In genomic region chr7:30282735-30283134, GRCh38 we compare ENCODE assay signal across 30 cellular contexts. TPM values are rescaled to one million over a fixed set of nuclear protein-coding genes. Genes with fewer than 3 reads are reported as not detected.
DNase-seq lines count a peak whose midpoint lies in the region; ATAC-seq and TF ChIP-seq lines count a peak whose summit lies in the region.
"Had no signal": no experiment of that assay in that cellular context is flagged by ENCODE, and none has a peak within 500 bp of the region (broad histone marks: within the 10 kb centered on the region; RNA-seq: fewer than 3 reads in every experiment).

No MANE protein-coding gene starts in this region.

- peaks cover 54% of the 10 kb centered on the region for H3K4me1 Mint-ChIP-seq in activated T-cell treated with anti-CD3 and anti-CD28 coated beads, Interleukin-2, amount 50 U/mL, for 72 hours (ENCODE audit: low read depth)
- H3K4me1 Mint-ChIP-seq in activated T-helper 2 cell treated with anti-CD3 and anti-CD28 coated beads, Interferon-gamma antibody, Interleukin-2, Interleukin-4, amounts not matched to agents 10 μg/mL and 5 μg/mL and 100 μg/mL, durations not matched to agents 14 hours and 24 hours and 36 hours (ENCODE audit: low read depth): peaks cover 31% of the 10 kb centered on the region
- H3K4me1 Mint-ChIP-seq in naive B cell: peaks cover 29 to 50% (median 36%) of the 10 kb centered on the region in 3 donors

- H3K36me3 ChIP-seq in stomach: no peaks in the 10 kb centered on the region
- H3K36me3 ChIP-seq: esophagus squamous epithelium, heart left ventricle, uterus had no signal

- ATAC-seq in activated T-cell treated with anti-CD3 and anti-CD28 coated beads, Interleukin-2, amount 50 U/mL, for 72 hours (replicated peaks in 1 of 2): no peak
- no peak for ATAC-seq in naive B cell (ENCODE audit: low read depth in 2 of 2)
- ATAC-seq: foreskin keratinocyte, GM23338, heart left ventricle, left ventricle myocardium superior, Panc1 had no signal

- H3K27ac ChIP-seq in stomach: peak overlapping the region in 3 of 5 donors; percentile 97 to 100 (median 99)

- DNase-seq in activated T-cell treated with anti-CD3 and anti-CD28 coated beads, Interleukin-2, amount 50 U/mL, for 72 hours: no peak
- DNase-seq in activated T-cell treated with anti-CD3 and anti-CD28 coated beads, Interleukin-2, amount 50 U/mL, for 1 hour: no peak
- no peak for DNase-seq in activated T-helper 2 cell treated with anti-CD3 and anti-CD28 coated beads, Interferon-gamma antibody, Interleukin-2, Interleukin-4, amounts not matched to agents 10 μg/mL and 5 μg/mL and 100 μg/mL, durations not matched to agents 14 hours and 24 hours and 36 hours (ENCODE audit: low spot score)
- DNase-seq in naive B cell (no peak), stomach (no peak), DMS 273 (lab: John Stamatoyannopoulos, UW; ENCODE audit: unreplicated experiment) (no peak), HUDEP-2 (lab: John Stamatoyannopoulos, UW; ENCODE audit: unreplicated experiment in 76 of 76) (no peak)
- no peak for DNase-seq in stimulated activated CD8-positive, alpha-beta memory T cell treated with anti-CD3 and anti-CD28 coated beads, Interleukin-4, amount 100 ng/mL, for 48 hours
- DNase-seq: 8988T; activated CD4-positive, alpha-beta memory T cell treated with anti-CD3 and anti-CD28 coated beads, Interleukin-2, amount 10 ng/mL, durations not matched to agents 7 days and 5 days; activated effector memory CD4-positive, alpha-beta T cell treated with Interleukin-2 at 50 U/mL for 16 hours; DMS 273 treated with DMSO at 0.1 percent for 48 hours; esophagus squamous epithelium; foreskin keratinocyte; heart left ventricle; KBM-7; kidney; left ventricle myocardium superior; NCI-H1092; NCI-H187; NCI-H524; retina; Right ventricle myocardium superior; stimulated activated naive CD4-positive, alpha-beta T cell treated with Interleukin-2 at 50 U/mL for 16 hours; uterus had no signal

- H3K36me3 Mint-ChIP-seq in activated T-cell treated with anti-CD3 and anti-CD28 coated beads, Interleukin-2, amount 50 U/mL, for 72 hours (ENCODE audit: insufficient read depth in 2 of 2): peaks cover 5 to 8% of the 10 kb centered on the region in 2 donors
- H3K36me3 Mint-ChIP-seq in activated T-helper 2 cell treated with anti-CD3 and anti-CD28 coated beads, Interferon-gamma antibody, Interleukin-2, Interleukin-4, amounts not matched to agents 10 μg/mL and 5 μg/mL and 100 μg/mL, durations not matched to agents 14 hours and 24 hours and 36 hours (ENCODE audit: low read depth): peaks cover 16% of the 10 kb centered on the region
- H3K36me3 Mint-ChIP-seq in naive B cell: peaks cover 0 to 9% of the 10 kb centered on the region in 2 donors
- H3K36me3 Mint-ChIP-seq: mesothelial cell of epicardium had no signal

- peak overlapping the region; percentile 85 for H3K27ac Mint-ChIP-seq in activated T-cell treated with anti-CD3 and anti-CD28 coated beads, Interleukin-2, amount 50 U/mL, for 72 hours
- peak overlapping the region; percentile 78 for H3K27ac Mint-ChIP-seq in activated T-helper 2 cell treated with anti-CD3 and anti-CD28 coated beads, Interferon-gamma antibody, Interleukin-2, Interleukin-4, amounts not matched to agents 10 μg/mL and 5 μg/mL and 100 μg/mL, durations not matched to agents 14 hours and 24 hours and 36 hours
- H3K27ac Mint-ChIP-seq in naive B cell: peak overlapping the region in 4 of 6 donors; percentile 5 to 96 (median 71)
- H3K27ac Mint-ChIP-seq: activated CD4-positive, alpha-beta memory T cell treated with anti-CD3 and anti-CD28 coated beads, Interleukin-2, amount 10 ng/mL, durations not matched to agents 7 days and 5 days; GM23338 had no signal

- no peak for TF ChIP-seq CTCF in stomach (IDR thresholded peaks at IDR 0.05)

- peaks cover 20 to 41% (median 30%) of the 10 kb centered on the region in 4 donors for H3K4me1 ChIP-seq in stomach
- H3K4me1 ChIP-seq: foreskin keratinocyte, parathyroid adenoma had no signal

- no peaks in the 10 kb centered on the region for H3K27me3 Mint-ChIP-seq in activated T-cell treated with anti-CD3 and anti-CD28 coated beads, Interleukin-2, amount 50 U/mL, for 72 hours (ENCODE audit: low read depth)
- H3K27me3 Mint-ChIP-seq in activated T-helper 2 cell treated with anti-CD3 and anti-CD28 coated beads, Interferon-gamma antibody, Interleukin-2, Interleukin-4, amounts not matched to agents 10 μg/mL and 5 μg/mL and 100 μg/mL, durations not matched to agents 14 hours and 24 hours and 36 hours (ENCODE audit: low read depth): no peaks in the 10 kb centered on the region
- H3K27me3 Mint-ChIP-seq in naive B cell: no peaks in the 10 kb centered on the region
- H3K27me3 Mint-ChIP-seq: activated CD4-positive, alpha-beta memory T cell treated with anti-CD3 and anti-CD28 coated beads, Interleukin-2, amount 10 ng/mL, durations not matched to agents 7 days and 5 days had no signal

- no peak overlapping the region for H3K4me3 ChIP-seq in stomach
- H3K4me3 ChIP-seq: esophagus squamous epithelium, GM23338, heart left ventricle, skin epidermis, uterus had no signal

- TF ChIP-seq POLR2A in stomach (IDR thresholded peaks at IDR 0.05): no peak

- H3K9me3 ChIP-seq in stomach: no peaks in the 10 kb centered on the region
- H3K9me3 ChIP-seq: esophagus squamous epithelium, uterus had no signal

- intact Hi-C loops in activated T-helper 2 cell treated with anti-CD3 and anti-CD28 coated beads, Interferon-gamma antibody, Interleukin-2, Interleukin-4, amounts not matched to agents 10 μg/mL and 5 μg/mL and 100 μg/mL, durations not matched to agents 14 hours and 24 hours and 36 hours (cut with micrococcal nuclease): no loop called here
- intact Hi-C loops in stomach (cut with DNase I; ENCODE audit: low total_unique reads): no loop called here

- H3K4me3 Mint-ChIP-seq in activated T-cell treated with anti-CD3 and anti-CD28 coated beads, Interleukin-2, amount 50 U/mL, for 72 hours: no peak overlapping the region
- no peak overlapping the region for H3K4me3 Mint-ChIP-seq in activated T-helper 2 cell treated with anti-CD3 and anti-CD28 coated beads, Interferon-gamma antibody, Interleukin-2, Interleukin-4, amounts not matched to agents 10 μg/mL and 5 μg/mL and 100 μg/mL, durations not matched to agents 14 hours and 24 hours and 36 hours (ENCODE audit: low read depth)
- peak overlapping the region in 4 of 8 donors; percentile 30 to 90 (median 56) for H3K4me3 Mint-ChIP-seq in naive B cell
- H3K4me3 Mint-ChIP-seq: activated CD4-positive, alpha-beta memory T cell treated with anti-CD3 and anti-CD28 coated beads, Interleukin-2, amount 10 ng/mL, durations not matched to agents 7 days and 5 days had no signal

- WGBS in stomach, 5 donors: 82 to 89% (median 85%) methylated on average over 3 of the region's 3 CpGs

- H3K9me3 Mint-ChIP-seq in activated T-cell treated with anti-CD3 and anti-CD28 coated beads, Interleukin-2, amount 50 U/mL, for 72 hours: no peaks in the 10 kb centered on the region
- peaks cover 10% of the 10 kb centered on the region for H3K9me3 Mint-ChIP-seq in activated T-helper 2 cell treated with anti-CD3 and anti-CD28 coated beads, Interferon-gamma antibody, Interleukin-2, Interleukin-4, amounts not matched to agents 10 μg/mL and 5 μg/mL and 100 μg/mL, durations not matched to agents 14 hours and 24 hours and 36 hours
- peaks cover 0 to 9% (median 3%) of the 10 kb centered on the region in 7 donors for H3K9me3 Mint-ChIP-seq in naive B cell
- H3K9me3 Mint-ChIP-seq: activated CD4-positive, alpha-beta memory T cell treated with anti-CD3 and anti-CD28 coated beads, Interleukin-2, amount 10 ng/mL, durations not matched to agents 7 days and 5 days; GM23338; mesothelial cell of epicardium had no signal

- no peaks in the 10 kb centered on the region for H3K27me3 ChIP-seq in stomach
- H3K27me3 ChIP-seq: esophagus squamous epithelium, foreskin keratinocyte, heart left ventricle, uterus had no signal

- TF ChIP-seq EP300 in stomach (IDR thresholded peaks at IDR 0.05): no peak

RNA-seq across cellular contexts. Expression of gene ZNRF2, which starts 1.7 kb away (rescaled TPM):
- 10 to 100 TPM; 18.3 to 19.6 TPM for total RNA-seq in activated T-cell treated with anti-CD3 and anti-CD28 coated beads, Interleukin-2, amount 50 U/mL, for 72 hours
- 10.2 and 10.4 TPM in 2 replicates for total RNA-seq in activated T-helper 2 cell treated with anti-CD3 and anti-CD28 coated beads, Interferon-gamma antibody, Interleukin-2, Interleukin-4, amounts not matched to agents 10 μg/mL and 5 μg/mL and 100 μg/mL, durations not matched to agents 14 hours and 24 hours and 36 hours
- polyA plus RNA-seq in naive B cell (ENCODE audit: low read depth in 6 of 6) (1 to 10 TPM in 5 of 6 donors, under 1 TPM in 1; 0.84 to 7.7 (median 2.8) TPM), stomach (10 to 100 TPM in 2 of 3 donors, 1 to 10 TPM in 1; 5.4 to 13.9 (median 10.3) TPM)
- total RNA-seq in stomach: 100 to 1,000 TPM in 1 of 5 donors, 10 to 100 TPM in 4; 23.3 to 209 (median 29.0) TPM
